Comparison of ENCODE assay signal across 8 cellular contexts in genomic region chr19:40751065-40751923, GRCh38. TPM values are rescaled to one million over a fixed set of nuclear protein-coding genes. Genes with fewer than 3 reads are reported as not detected.
DNase-seq lines count a peak whose midpoint lies in the region; ATAC-seq and TF ChIP-seq lines count a peak whose summit lies in the region.

Gene SNRPA, plus strand, starts transcription at chr19:40751203. Its CDS starts 206 bp downstream, at chr19:40751409.

- WGBS in psoas muscle, 3 donors = 0 to 1% (median 0%) methylated on average over 42 of the region's 42 CpGs

- H3K4me1 ChIP-seq in right atrium auricular region = peaks cover 0 to 49% of the 10 kb centered on the region in 2 donors
- peaks cover 19% of the 10 kb centered on the region for H3K4me1 ChIP-seq in psoas muscle
- H3K4me1 ChIP-seq in uterus = peaks cover 0 to 3% of the 10 kb centered on the region in 2 donors

- H3K27me3 ChIP-seq in right atrium auricular region (no peaks in the 10 kb centered on the region), psoas muscle (ENCODE audit: insufficient read depth in 3 of 3, low read length in 2 of 3) (no peaks in the 10 kb centered on the region), uterus (no peaks in the 10 kb centered on the region)

- peaks cover 7% of the 10 kb centered on the region for H3K36me3 Mint-ChIP-seq in T-helper 17 cell (ENCODE audit: low read depth)

- H3K4me3 ChIP-seq in right atrium auricular region (peak within 1 kb of the TSS; percentile 63 to 74), psoas muscle (peak within 1 kb of the TSS; percentile 84), uterus (peak within 1 kb of the TSS; percentile 84 to 90)

- H3K27ac ChIP-seq in angular gyrus (ENCODE audit: low read depth, low read length) (peak within 1 kb of the TSS; percentile 96), right atrium auricular region (peak within 1 kb of the TSS; percentile 95 to 96), psoas muscle (peak within 1 kb of the TSS; percentile 96), uterus (peak within 1 kb of the TSS; percentile 94 to 96)

- no peaks in the 10 kb centered on the region for H3K9me3 ChIP-seq in T-helper 17 cell (ENCODE audit: control insufficient read depth, low read length, poor library complexity, severe bottlenecking)
- no peaks in the 10 kb centered on the region for H3K9me3 ChIP-seq in right atrium auricular region
- no peaks in the 10 kb centered on the region for H3K9me3 ChIP-seq in psoas muscle
- H3K9me3 ChIP-seq in uterus = no peaks in the 10 kb centered on the region

- peak; percentile 56 for ATAC-seq in HG02885 (IDR thresholded peaks at IDR 0.05; ENCODE audit: poor library complexity, unreplicated experiment)
- ATAC-seq in T-helper 17 cell = peak; percentile 74
- ATAC-seq in psoas muscle = peak; percentile 84 to 88 (median 86)

- no peaks in the 10 kb centered on the region for H3K27me3 Mint-ChIP-seq in T-helper 17 cell

- peak within 1 kb of the TSS; percentile 99 for H3K27ac Mint-ChIP-seq in T-helper 17 cell

- H3K36me3 ChIP-seq in right atrium auricular region (peaks cover 7% of the 10 kb centered on the region), psoas muscle (ENCODE audit: insufficient read depth in 1 of 2, low read depth in 1 of 2) (peaks cover 0 to 18% of the 10 kb centered on the region in 2 donors), uterus (no peaks in the 10 kb centered on the region)

- TF ChIP-seq CTCF in right atrium auricular region (IDR thresholded peaks at IDR 0.05) = no peak
- TF ChIP-seq CTCF in psoas muscle (IDR thresholded peaks at IDR 0.05) = no peak
- TF ChIP-seq CTCF in uterus (IDR thresholded peaks at IDR 0.05) = peak in 1 of 4 experiments; percentile 2

- H3K4me1 Mint-ChIP-seq in T-helper 17 cell = peaks cover 47% of the 10 kb centered on the region

- H3K4me3 Mint-ChIP-seq in T-helper 17 cell = peak within 1 kb of the TSS; percentile 99

- TF ChIP-seq POLR2A in GM15510 (IDR thresholded peaks at IDR 0.05; ENCODE audit: borderline replicate concordance, extremely low read depth, insufficient read length) (peak; percentile 61), uterus (IDR thresholded peaks at IDR 0.05) (peak; percentile 77 to 79)

- peak; percentile 99 for DNase-seq in NCI-H1694 treated with DMSO at 0.1 percent for 48 hours (lab: John Stamatoyannopoulos, UW)
- DNase-seq in T-helper 17 cell = peak; percentile 87 to 90 (median 89)
- DNase-seq in right atrium auricular region (ENCODE audit: low spot score) = peak; percentile 99
- peak; percentile 96 to 98 for DNase-seq in psoas muscle
- peak; percentile 96 to 97 for DNase-seq in uterus

- intact Hi-C loops in psoas muscle (cut with DNase I) (loop anchor here in 1 of 2 donors (5.0 kb wide), 2 partner anchors 34 to 46 kb away; partner anchors contain the start of genes COQ8B, EGLN2 and ITPKC), uterus (cut with DNase I; ENCODE audit: low total_unique reads) (no loop called here)

RNA-seq across cellular contexts. Expression of gene SNRPA, which starts in this region (rescaled TPM):
- 10 to 100 TPM; 67.3 to 81.8 TPM for total RNA-seq in T-helper 17 cell
- total RNA-seq in right atrium auricular region = 10 to 100 TPM; 30.7 to 32.9 TPM
- 10 to 100 TPM; 27.5 to 43.6 (median 33.5) TPM for total RNA-seq in psoas muscle
- 10 to 100 TPM; 21.5 to 34.2 (median 22.5) TPM for polyA plus RNA-seq in psoas muscle
- 10 to 100 TPM; 12.8 to 70.2 (median 19.0) TPM for total RNA-seq in uterus

Comparison
In these comparisons a context has a peak if more than half of its experiments do, and no peak if none do; other contexts are left out.
1. Peak in every context shown above with its lines: DNase-seq, ATAC-seq, H3K4me3 ChIP-seq and H3K27ac ChIP-seq.